In the genomic region with DNA sequence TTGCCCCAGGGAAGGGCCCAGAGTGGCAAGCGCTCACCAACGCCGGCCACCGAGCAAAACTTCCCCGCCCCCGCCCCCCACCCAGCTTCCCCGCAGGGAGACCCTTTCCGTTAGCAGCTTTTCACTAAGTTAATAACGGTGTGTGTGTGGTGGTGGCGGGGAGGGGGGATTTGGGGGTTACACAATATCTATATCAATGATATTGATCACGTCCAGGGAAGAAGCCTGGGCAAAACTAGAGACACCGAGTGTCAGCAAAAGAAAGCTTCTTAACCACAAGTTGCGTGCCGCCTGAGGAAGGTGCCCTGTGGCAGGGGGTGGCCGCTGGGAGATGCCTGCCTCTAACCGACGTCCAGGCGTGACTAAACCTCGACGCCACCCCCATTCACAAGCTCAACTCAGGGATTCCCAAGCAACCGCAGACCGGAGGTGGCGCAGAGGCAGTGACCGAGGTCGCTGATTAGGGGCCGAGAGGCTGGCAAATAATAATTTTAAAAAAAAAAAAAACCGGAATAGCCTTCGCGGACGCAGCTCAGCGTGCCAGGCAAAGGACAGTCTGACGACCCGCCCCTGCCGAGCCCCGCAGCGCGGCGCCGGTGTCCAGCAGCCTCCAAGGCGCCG, we compare ENCODE assay signal across 9 cellular contexts.
A peak's percentile ranks its signal among the peaks of the same experiment; 100 is the strongest.
DNase-seq lines count a peak whose midpoint lies in the region; ATAC-seq and TF ChIP-seq lines count a peak whose summit lies in the region.
"Had no signal": no experiment of that assay in that cellular context is flagged by ENCODE, and none has a peak within 500 bp of the region (broad histone marks: within the 10 kb centered on the region; RNA-seq: fewer than 3 reads in every experiment).

No MANE protein-coding gene starts in this region.

- no peak overlapping the region for H3K27ac Mint-ChIP-seq in activated CD8-positive, alpha-beta memory T cell treated with anti-CD3 and anti-CD28 coated beads, Interleukin-2, amount 10 ng/mL, durations not matched to agents 7 days and 5 days

- H3K4me1 Mint-ChIP-seq in activated CD8-positive, alpha-beta memory T cell treated with anti-CD3 and anti-CD28 coated beads, Interleukin-2, amount 10 ng/mL, durations not matched to agents 7 days and 5 days: peaks cover 10% of the 10 kb centered on the region

- BruUV-seq in OCI-LY7 (replicated peaks; lab: Mats Ljungman, UMichigan): no TSS peak

- H3K36me3 Mint-ChIP-seq in activated CD8-positive, alpha-beta memory T cell treated with anti-CD3 and anti-CD28 coated beads, Interleukin-2, amount 10 ng/mL, durations not matched to agents 7 days and 5 days: peaks cover 5% of the 10 kb centered on the region

- H3K4me1 ChIP-seq in OCI-LY7 (ENCODE audit: insufficient read depth, low read length, poor library complexity, severe bottlenecking) (peaks cover 25% of the 10 kb centered on the region), neuronal stem cell (ENCODE audit: control insufficient read depth in 2 of 2, insufficient read depth in 1 of 2, low read depth in 1 of 2, low read length in 2 of 2) (peaks cover 9 to 36% of the 10 kb centered on the region in 2 donors)

- ATAC-seq in GM18517 (IDR thresholded peaks at IDR 0.05; ENCODE audit: unreplicated experiment) (peak; percentile 37), HG02973 (IDR thresholded peaks at IDR 0.05; ENCODE audit: unreplicated experiment) (peak; percentile 18)
- no peak for ATAC-seq in activated CD8-positive, alpha-beta memory T cell treated with anti-CD3 and anti-CD28 coated beads, Interleukin-2, amount 10 ng/mL, durations not matched to agents 7 days and 5 days

- no peak overlapping the region for H4K91ac ChIP-seq in neuronal stem cell (ENCODE audit: low read depth, low read length, poor library complexity)

- no peaks in the 10 kb centered on the region for H3K79me2 ChIP-seq in OCI-LY7 (ENCODE audit: insufficient read depth, low read depth, low read length)

- H4K8ac ChIP-seq in neuronal stem cell (ENCODE audit: low read depth, low read length): no peak overlapping the region

- no peak overlapping the region for H3K4ac ChIP-seq in neuronal stem cell (ENCODE audit: low read length)

- H3K9me2 ChIP-seq in OCI-LY7 (ENCODE audit: insufficient read depth, low read length): no peaks in the 10 kb centered on the region

- H3K9me3 ChIP-seq in OCI-LY7 (ENCODE audit: low read length) (no peaks in the 10 kb centered on the region), neuronal stem cell (replicated peaks in 1 of 2; ENCODE audit: control insufficient read depth in 2 of 2, insufficient read depth in 1 of 2, low read depth in 1 of 2, low read length in 2 of 2) (no peaks in the 10 kb centered on the region)
- H3K9me3 ChIP-seq: neutrophil had no signal

- H3K4me3 ChIP-seq in AG09309 (ENCODE audit: control insufficient read depth, low read depth, low read length) (peak overlapping the region; percentile 35), OCI-LY7 (ENCODE audit: low read depth, low read length, poor library complexity, severe bottlenecking) (peak overlapping the region; percentile 68), neuronal stem cell (ENCODE audit: low read length in 2 of 2) (peak overlapping the region; percentile 38 to 70)

- no peak overlapping the region for H2BK120ac ChIP-seq in neuronal stem cell (ENCODE audit: low read depth, low read length)

- peak overlapping the region; percentile 81 for H3K4me2 ChIP-seq in OCI-LY7 (ENCODE audit: low read length)
- H3K4me2 ChIP-seq in neuronal stem cell (ENCODE audit: insufficient read depth, low read length, poor library complexity, severe bottlenecking): peak overlapping the region; percentile 85

- H3K23ac ChIP-seq in neuronal stem cell (ENCODE audit: low read depth, low read length, poor library complexity): peak overlapping the region; percentile 26

- H3K27me3 Mint-ChIP-seq in activated CD8-positive, alpha-beta memory T cell treated with anti-CD3 and anti-CD28 coated beads, Interleukin-2, amount 10 ng/mL, durations not matched to agents 7 days and 5 days: peaks cover 71% of the 10 kb centered on the region

- CTCF ChIA-PET in OCI-LY7 (lab: Charles Lee; ENCODE audit: unreplicated experiment): interaction anchor here (0.6 to 2.1 kb wide), 2 partner anchors 15 to 19 kb away, joined by 3 to 16 read pairs; no protein-coding TSS in a partner anchor
- CTCF ChIA-PET in activated CD8-positive, alpha-beta memory T cell treated with anti-CD3 and anti-CD28 coated beads, Interleukin-2, amount 10 ng/mL, durations not matched to agents 7 days and 5 days (lab: Charles Lee): interaction anchor here (0.7 to 3.8 kb wide), 6 partner anchors 16 to 879 kb away, joined by 3 to 23 read pairs (median 3); no protein-coding TSS in a partner anchor

- H3K79me1 ChIP-seq in neuronal stem cell (ENCODE audit: low read depth, low read length): no peaks in the 10 kb centered on the region

- peak overlapping the region; percentile 35 for H3K18ac ChIP-seq in neuronal stem cell (ENCODE audit: low read length)

- H2BK12ac ChIP-seq in neuronal stem cell (ENCODE audit: low read length): no peak overlapping the region

- no peaks in the 10 kb centered on the region; the same call in 1 of the 2 replicates for H4K20me1 ChIP-seq in OCI-LY7 (ENCODE audit: insufficient read depth, low read length)

- H2AK5ac ChIP-seq in neuronal stem cell (ENCODE audit: low read depth, low read length): no peak overlapping the region

- no peak overlapping the region for H2BK5ac ChIP-seq in neuronal stem cell (ENCODE audit: low read length)

- H3K9me3 Mint-ChIP-seq in activated CD8-positive, alpha-beta memory T cell treated with anti-CD3 and anti-CD28 coated beads, Interleukin-2, amount 10 ng/mL, durations not matched to agents 7 days and 5 days (ENCODE audit: low read depth): no peaks in the 10 kb centered on the region

- peak overlapping the region; percentile 79 for H2AFZ ChIP-seq in OCI-LY7 (ENCODE audit: low read length)
- H2AFZ ChIP-seq in neuronal stem cell (ENCODE audit: low read length): peak overlapping the region; percentile 52

- H3K14ac ChIP-seq in neuronal stem cell (ENCODE audit: low read length): no peak overlapping the region

- DNase-seq in AG09309 (ENCODE audit: low read depth): no peak
- DNase-seq in OCI-LY7 (ENCODE audit: low spot score): peak; percentile 13
- peak; percentile 74 for DNase-seq in ecto neural progenitor cell (ENCODE audit: low spot score)
- no peak for DNase-seq in neuronal stem cell (ENCODE audit: low spot score)
- DNase-seq in activated CD8-positive, alpha-beta memory T cell treated with anti-CD3 and anti-CD28 coated beads, Interleukin-2, amount 10 ng/mL, durations not matched to agents 7 days and 5 days: no peak
- no peak for DNase-seq in NCI-H1436 (lab: John Stamatoyannopoulos, UW)

- H3K27me3 ChIP-seq in neuronal stem cell (ENCODE audit: control insufficient read depth in 3 of 3, insufficient read depth in 3 of 3, low read depth in 1 of 3, low read length in 3 of 3): peaks cover 0 to 23% (median 0%) of the 10 kb centered on the region in 3 experiments

- intact Hi-C loops in OCI-LY7 (cut with micrococcal nuclease; ENCODE audit: unreplicated experiment): loop anchor here (5.0 kb wide), 2 partner anchors 1747 to 1867 kb away; a partner anchor contains a TSS

- no peak overlapping the region for H3K27ac ChIP-seq in OCI-LY7 (ENCODE audit: low read depth, low read length, poor library complexity, severe bottlenecking)
- no peak overlapping the region for H3K27ac ChIP-seq in neuronal stem cell (replicated peaks; ENCODE audit: low read length)
- H3K27ac ChIP-seq: neutrophil had no signal

- no CpG with 5 or more reads among the region's 41 CpGs for WGBS in neuronal stem cell (ENCODE audit: extremely low coverage in 2 of 2, insufficient read length in 2 of 2, insufficient replicate concordance in 1 of 2), 2 donors

- H3K36me3 ChIP-seq in OCI-LY7 (ENCODE audit: insufficient read depth, low read length) (no peaks in the 10 kb centered on the region), neuronal stem cell (replicated peaks in 1 of 2; ENCODE audit: control insufficient read depth in 2 of 2, insufficient read depth in 2 of 2, low read length in 2 of 2) (no peaks in the 10 kb centered on the region)
- H3K36me3 ChIP-seq: neutrophil had no signal

- H3K9ac ChIP-seq in neuronal stem cell (ENCODE audit: low read depth, low read length, poor library complexity): peak overlapping the region; percentile 30

- TF ChIP-seq CTCF in AG09309 (IDR thresholded peaks at IDR 0.05; ENCODE audit: control insufficient read depth, insufficient read depth, low read depth, low read length, missing control alignments) (no peak), OCI-LY7 (conservative IDR thresholded peaks at IDR 0.05; ENCODE audit: low read length) (no peak)

- POLR2A ChIA-PET in OCI-LY7 (lab: Charles Lee): interaction anchor here (0.5 to 4.2 kb wide), 24 partner anchors 8 to 1277 kb away, joined by 3 to 88 read pairs (median 4); a partner anchor contains a TSS

- no peak overlapping the region for H3K4me3 Mint-ChIP-seq in activated CD8-positive, alpha-beta memory T cell treated with anti-CD3 and anti-CD28 coated beads, Interleukin-2, amount 10 ng/mL, durations not matched to agents 7 days and 5 days

- H2BK15ac ChIP-seq in neuronal stem cell (ENCODE audit: low read length): no peak overlapping the region

Comparison
In these comparisons a context has a peak if more than half of its experiments do, and no peak if none do; other contexts are left out.
1. DNase-seq: peak in OCI-LY7 (single experiment) and ecto neural progenitor cell (single experiment); none in AG09309 (single experiment), neuronal stem cell (single experiment), activated CD8-positive, alpha-beta memory T cell treated with anti-CD3 and anti-CD28 coated beads, Interleukin-2, amount 10 ng/mL, durations not matched to agents 7 days and 5 days (single experiment) and NCI-H1436 (single experiment).
2. Peak in every context shown above with its lines, with median percentiles within 50 percentile points of each other: H3K4me3 ChIP-seq.